In genomic region chr12:132413931-132414588, GRCh38 we compare ENCODE assay signal across 10 cellular contexts.
DNase-seq lines count a peak whose midpoint lies in the region; ATAC-seq, FAIRE-seq and TF ChIP-seq lines count a peak whose summit lies in the region.
"Had no signal": no experiment of that assay in that cellular context is flagged by ENCODE, and none has a peak within 500 bp of the region (broad histone marks: within the 10 kb centered on the region; RNA-seq: fewer than 3 reads in every experiment).

No MANE protein-coding gene starts in this region.

- no peaks in the 10 kb centered on the region for H4K20me1 ChIP-seq in OCI-LY1 (ENCODE audit: insufficient read depth, low read length)

- H3K9me3 ChIP-seq in OCI-LY1 (ENCODE audit: low read length) = no peaks in the 10 kb centered on the region
- no peaks in the 10 kb centered on the region for H3K9me3 ChIP-seq in spleen

- H3K9me2 ChIP-seq in OCI-LY1 (ENCODE audit: low read depth, low read length) = no peaks in the 10 kb centered on the region

- intact Hi-C loops in activated CD8-positive, alpha-beta T cell treated with anti-CD3 and anti-CD28 coated beads for 36 hours (cut with micrococcal nuclease) = loop anchor here (10.0 kb wide), 1 partner anchor 141 kb away; no protein-coding TSS in a partner anchor
- intact Hi-C loops in spleen (cut with DNase I; ENCODE audit: low total_unique reads) = loop anchor here (2.0 to 10.0 kb wide), 2 partner anchors 109 to 259 kb away; no protein-coding TSS in a partner anchor

- H2AFZ ChIP-seq in OCI-LY1 (ENCODE audit: low read length) = no peak overlapping the region

- H3K9ac ChIP-seq in OCI-LY1 (ENCODE audit: low read length) = no peak overlapping the region

- no peaks in the 10 kb centered on the region for H3F3A ChIP-seq in OCI-LY1 (ENCODE audit: insufficient read depth, low read length)

- H3K36me3 ChIP-seq in OCI-LY1 (ENCODE audit: insufficient read depth, low read length) (no peaks in the 10 kb centered on the region), spleen (no peaks in the 10 kb centered on the region)

- no peaks in the 10 kb centered on the region for H3K4me1 Mint-ChIP-seq in activated CD8-positive, alpha-beta T cell treated with anti-CD3 and anti-CD28 coated beads for 36 hours (ENCODE audit: low read depth)
- H3K4me1 Mint-ChIP-seq in activated CD8-positive, alpha-beta T cell treated with anti-CD3 and anti-CD28 coated beads, Interleukin-2, amount 10 ng/mL, durations not matched to agents 7 days and 5 days (ENCODE audit: low read depth) = peaks cover 3% of the 10 kb centered on the region
- H3K4me1 Mint-ChIP-seq: activated naive CD8-positive, alpha-beta T cell treated with anti-CD3 and anti-CD28 coated beads, Interleukin-2, amount 10 ng/mL, durations not matched to agents 7 days and 5 days had no signal

- peak; percentile 41 for ATAC-seq in activated CD8-positive, alpha-beta T cell treated with anti-CD3 and anti-CD28 coated beads for 36 hours
- ATAC-seq in activated CD8-positive, alpha-beta T cell treated with anti-CD3 and anti-CD28 coated beads, Interleukin-2, amount 10 ng/mL, durations not matched to agents 7 days and 5 days = no peak
- no peak for ATAC-seq in GM18498 (IDR thresholded peaks at IDR 0.05; ENCODE audit: unreplicated experiment)

- H3K27ac ChIP-seq in OCI-LY1 (ENCODE audit: low read depth, low read length, poor library complexity, severe bottlenecking) (no peak overlapping the region), spleen (no peak overlapping the region)

- no peak overlapping the region for H3K4me2 ChIP-seq in OCI-LY1 (ENCODE audit: low read length)

- POLR2A ChIA-PET in activated CD8-positive, alpha-beta T cell treated with anti-CD3 and anti-CD28 coated beads for 36 hours (lab: Charles Lee) = no interaction called here
- POLR2A ChIA-PET in activated CD8-positive, alpha-beta T cell treated with anti-CD3 and anti-CD28 coated beads, Interleukin-2, amount 10 ng/mL, durations not matched to agents 7 days and 5 days (lab: Charles Lee) = no interaction called here

- H3K9me3 Mint-ChIP-seq in activated CD8-positive, alpha-beta T cell treated with anti-CD3 and anti-CD28 coated beads for 36 hours = no peaks in the 10 kb centered on the region
- H3K9me3 Mint-ChIP-seq in activated CD8-positive, alpha-beta T cell treated with anti-CD3 and anti-CD28 coated beads, Interleukin-2, amount 10 ng/mL, durations not matched to agents 7 days and 5 days (ENCODE audit: insufficient read depth) = no peaks in the 10 kb centered on the region
- H3K9me3 Mint-ChIP-seq: activated naive CD8-positive, alpha-beta T cell treated with anti-CD3 and anti-CD28 coated beads, Interleukin-2, amount 10 ng/mL, durations not matched to agents 7 days and 5 days had no signal

- DNase-seq in activated CD8-positive, alpha-beta T cell treated with anti-CD3 and anti-CD28 coated beads for 36 hours = no peak
- no peak for DNase-seq in activated CD8-positive, alpha-beta T cell treated with anti-CD3 and anti-CD28 coated beads, Interleukin-2, amount 10 ng/mL, durations not matched to agents 7 days and 5 days
- DNase-seq in epithelial cell of proximal tubule (ENCODE audit: low read depth) = no peak
- DNase-seq in spleen = no peak
- no peak for DNase-seq in GM12891 (ENCODE audit: insufficient read length, low spot score)
- DNase-seq in SW 1271 (lab: John Stamatoyannopoulos, UW) = no peak

- H3K4me1 ChIP-seq in OCI-LY1 (ENCODE audit: insufficient read depth, low read length, severe bottlenecking) (no peaks in the 10 kb centered on the region), spleen (peaks cover 9 to 22% (median 16%) of the 10 kb centered on the region in 6 donors)

- H3K27me3 Mint-ChIP-seq in activated CD8-positive, alpha-beta T cell treated with anti-CD3 and anti-CD28 coated beads for 36 hours = no peaks in the 10 kb centered on the region
- no peaks in the 10 kb centered on the region for H3K27me3 Mint-ChIP-seq in activated CD8-positive, alpha-beta T cell treated with anti-CD3 and anti-CD28 coated beads, Interleukin-2, amount 10 ng/mL, durations not matched to agents 7 days and 5 days (ENCODE audit: low read depth)

- no peaks in the 10 kb centered on the region for H3K79me2 ChIP-seq in OCI-LY1 (ENCODE audit: insufficient read depth, low read length)

- H3K4me3 ChIP-seq in OCI-LY1 (ENCODE audit: low read depth, low read length, poor library complexity, severe bottlenecking) = no peak overlapping the region
- no peak overlapping the region for H3K4me3 ChIP-seq in epithelial cell of proximal tubule (ENCODE audit: low read depth, low read length)
- H3K4me3 ChIP-seq in spleen = no peak overlapping the region
- H3K4me3 ChIP-seq: lung had no signal

- no peak overlapping the region for H3K4me3 Mint-ChIP-seq in activated CD8-positive, alpha-beta T cell treated with anti-CD3 and anti-CD28 coated beads for 36 hours
- no peak overlapping the region for H3K4me3 Mint-ChIP-seq in activated CD8-positive, alpha-beta T cell treated with anti-CD3 and anti-CD28 coated beads, Interleukin-2, amount 10 ng/mL, durations not matched to agents 7 days and 5 days
- H3K4me3 Mint-ChIP-seq: activated naive CD8-positive, alpha-beta T cell treated with anti-CD3 and anti-CD28 coated beads, Interleukin-2, amount 10 ng/mL, durations not matched to agents 7 days and 5 days had no signal

- CTCF ChIA-PET in activated CD8-positive, alpha-beta T cell treated with anti-CD3 and anti-CD28 coated beads for 36 hours (lab: Charles Lee) = interaction anchor here (0.7 to 3.9 kb wide), 27 partner anchors 9 to 268 kb away, joined by 3 to 69 read pairs (median 4); partner anchors contain the start of gene GALNT9
- CTCF ChIA-PET in activated CD8-positive, alpha-beta T cell treated with anti-CD3 and anti-CD28 coated beads, Interleukin-2, amount 10 ng/mL, durations not matched to agents 7 days and 5 days (lab: Charles Lee) = interaction anchor here (0.9 to 3.6 kb wide), 9 partner anchors 14 to 260 kb away, joined by 3 to 29 read pairs (median 13); no protein-coding TSS in a partner anchor

- no peaks in the 10 kb centered on the region for H3K36me3 Mint-ChIP-seq in activated CD8-positive, alpha-beta T cell treated with anti-CD3 and anti-CD28 coated beads for 36 hours (ENCODE audit: low read depth)
- no peaks in the 10 kb centered on the region for H3K36me3 Mint-ChIP-seq in activated CD8-positive, alpha-beta T cell treated with anti-CD3 and anti-CD28 coated beads, Interleukin-2, amount 10 ng/mL, durations not matched to agents 7 days and 5 days (ENCODE audit: low read depth)
- H3K36me3 Mint-ChIP-seq: activated naive CD8-positive, alpha-beta T cell treated with anti-CD3 and anti-CD28 coated beads, Interleukin-2, amount 10 ng/mL, durations not matched to agents 7 days and 5 days had no signal

- no peak for FAIRE-seq in GM12891 (lab: Jason Lieb, UNC)

- no peak for TF ChIP-seq POLR2A in spleen (IDR thresholded peaks at IDR 0.05)
- TF ChIP-seq POLR2A in GM12891 (IDR thresholded peaks at IDR 0.05; ENCODE audit: low read depth, low read length) = no peak

- H3K27me3 ChIP-seq in OCI-LY1 (ENCODE audit: insufficient read depth, low read length) = no peaks in the 10 kb centered on the region; the same call in 1 of the 2 replicates
- peaks cover 0 to 37% (median 9%) of the 10 kb centered on the region in 7 donors for H3K27me3 ChIP-seq in spleen (replicated peaks in 1 of 7)

- no peak overlapping the region for H3K27ac Mint-ChIP-seq in activated CD8-positive, alpha-beta T cell treated with anti-CD3 and anti-CD28 coated beads for 36 hours
- H3K27ac Mint-ChIP-seq in activated CD8-positive, alpha-beta T cell treated with anti-CD3 and anti-CD28 coated beads, Interleukin-2, amount 10 ng/mL, durations not matched to agents 7 days and 5 days = no peak overlapping the region
- H3K27ac Mint-ChIP-seq: activated naive CD8-positive, alpha-beta T cell treated with anti-CD3 and anti-CD28 coated beads, Interleukin-2, amount 10 ng/mL, durations not matched to agents 7 days and 5 days had no signal

- 38 to 64% (median 44%) methylated on average over 17 to 36 of the region's 36 CpGs for WGBS in spleen, 5 donors

- peak; percentile 56 for TF ChIP-seq CTCF in activated CD8-positive, alpha-beta T cell treated with anti-CD3 and anti-CD28 coated beads for 36 hours (IDR thresholded peaks at IDR 0.05)
- TF ChIP-seq CTCF in OCI-LY1 (IDR thresholded peaks at IDR 0.05; ENCODE audit: low read length) (peak; percentile 48), epithelial cell of proximal tubule (conservative IDR thresholded peaks at IDR 0.05; ENCODE audit: low read depth, low read length) (peak; percentile 61), spleen (IDR thresholded peaks at IDR 0.05 in 8 of 11, conservative IDR thresholded peaks at IDR 0.05 in 3 of 11) (peak in 10 of 11 experiments; percentile 13 to 55 (median 37))

TF ChIP-seq in GM12891, 5 proteins besides CTCF, POLR2A, EP300 and RAD21:
- TF ChIP-seq POU2F2 (IDR thresholded peaks at IDR 0.05; ENCODE audit: low read depth, low read length) (no peak), SPI1 (IDR thresholded peaks at IDR 0.05; ENCODE audit: low read depth, low read length) (no peak)
